1 cellular context compared by ENCODE assay signal in genomic region chr1:212608209-212608955, GRCh38.
TF ChIP-seq lines count a peak whose summit lies in the region.

ATF3 (plus strand) TSS chr1:212608761; CDS start chr1:212615022, 6,261 bp downstream.

TF ChIP-seq in K562, 482 proteins besides CTCF, POLR2A, EP300 and RAD21 (continued from another document and continues in another):
- TF ChIP-seq HNRNPLL (IDR thresholded peaks at IDR 0.05; ENCODE audit: low read depth, low read length, poor library complexity, severe bottlenecking) (peak; percentile 65), ZNF57 (CRISPR knock-in tag; IDR thresholded peaks at IDR 0.05) (no peak), PURB (CRISPR knock-in tag; IDR thresholded peaks at IDR 0.05; ENCODE audit: low read depth) (no peak), RBM14 (IDR thresholded peaks at IDR 0.05; ENCODE audit: borderline replicate concordance, insufficient read depth, low read depth, low read length) (0 out of 2 replicates have a peak, but pooled peaks have one; percentile 98), FOXJ2 (tag; IDR thresholded peaks at IDR 0.05) (no peak; the same call in 1 of the 2 replicates), ZNF449 (CRISPR knock-in tag; IDR thresholded peaks at IDR 0.05) (no peak), PCBP2 (IDR thresholded peaks at IDR 0.05; ENCODE audit: low read depth, low read length, poor library complexity, severe bottlenecking) (no peak), ZNF589 (CRISPR knock-in tag; IDR thresholded peaks at IDR 0.05; ENCODE audit: low read depth) (peak; percentile 81; the same call in 1 of the 2 replicates), ZBED1 (IDR thresholded peaks at IDR 0.05) (peak; percentile 39; the same call in 1 of the 2 replicates), BCL6 (CRISPR knock-in tag; IDR thresholded peaks at IDR 0.05) (0 out of 2 replicates have a peak, but pooled peaks have one; percentile 31), ELK1 (CRISPR knock-in tag; IDR thresholded peaks at IDR 0.05) (no peak), PRMT5 (CRISPR knock-in tag; IDR thresholded peaks at IDR 0.05) (0 out of 2 replicates have a peak, but pooled peaks have one; percentile 58), ATF7 (IDR thresholded peaks at IDR 0.05) (peak; percentile 99), CUX1 (CRISPR knock-in tag; IDR thresholded peaks at IDR 0.05) (no peak), THAP12 (CRISPR knock-in tag; IDR thresholded peaks at IDR 0.05) (peak; percentile 81), E2F4 (CRISPR knock-in tag; IDR thresholded peaks at IDR 0.05; ENCODE audit: low read depth) (peak; percentile 73), MCM5 (IDR thresholded peaks at IDR 0.05; ENCODE audit: low read depth) (no peak), RB1 (IDR thresholded peaks at IDR 0.05; ENCODE audit: low read depth) (peak; percentile 94), CSDE1 (IDR thresholded peaks at IDR 0.05) (peak in 1 of 2 experiments; percentile 75; a peak in 2 of 4 replicates), ZEB2 (IDR thresholded peaks at IDR 0.05) (no peak), E4F1 (CRISPR knock-in tag; IDR thresholded peaks at IDR 0.05; ENCODE audit: borderline replicate concordance) (no peak), HNRNPK (IDR thresholded peaks at IDR 0.05; ENCODE audit: low read depth, low read length, poor library complexity, severe bottlenecking) (no peak), LEF1 (IDR thresholded peaks at IDR 0.05) (0 out of 2 replicates have a peak, but pooled peaks have one; percentile 48), KLF6 (CRISPR knock-in tag; IDR thresholded peaks at IDR 0.05; ENCODE audit: borderline replicate concordance) (no peak), RBM22 (IDR thresholded peaks at IDR 0.05; ENCODE audit: low read depth, low read length, poor library complexity, severe bottlenecking) (peak; percentile 98), RBM34 (IDR thresholded peaks at IDR 0.05; ENCODE audit: borderline replicate concordance, insufficient read depth, low read length) (no peak), STAG1 (CRISPR knock-in tag; IDR thresholded peaks at IDR 0.05; ENCODE audit: borderline replicate concordance) (no peak), HSF4 (CRISPR knock-in tag; IDR thresholded peaks at IDR 0.05; ENCODE audit: borderline replicate concordance) (no peak), NR4A1 (CRISPR knock-in tag; IDR thresholded peaks at IDR 0.05) (no peak), NR4A1 (tag; IDR thresholded peaks at IDR 0.05) (peak; percentile 78; the same call in 1 of the 2 replicates), ZSCAN32 (CRISPR knock-in tag; IDR thresholded peaks at IDR 0.05) (peak; percentile 95), SLC30A9 (CRISPR knock-in tag; IDR thresholded peaks at IDR 0.05) (no peak), ZBTB12 (CRISPR knock-in tag; IDR thresholded peaks at IDR 0.05) (0 out of 2 replicates have a peak, but pooled peaks have one; percentile 46), RUNX1 (IDR thresholded peaks at IDR 0.05; ENCODE audit: low read depth) (peak; percentile 35; the same call in 1 of the 2 replicates), TSHZ1 (CRISPR knock-in tag; IDR thresholded peaks at IDR 0.05) (no peak), POLR2G (IDR thresholded peaks at IDR 0.05; ENCODE audit: low read depth, low read length) (peak; percentile 98), ZKSCAN8 (CRISPR knock-in tag; IDR thresholded peaks at IDR 0.05) (no peak), MAFF (IDR thresholded peaks at IDR 0.05; ENCODE audit: low read length) (no peak), CEBPG (CRISPR knock-in tag; IDR thresholded peaks at IDR 0.05) (peak; percentile 100), CEBPG (tag; conservative IDR thresholded peaks at IDR 0.05 in 1 of 2, IDR thresholded peaks at IDR 0.05 in 1 of 2) (peak; percentile 99 to 100), ZNF174 (CRISPR knock-in tag; IDR thresholded peaks at IDR 0.05) (no peak), ZNF24 (IDR thresholded peaks at IDR 0.05) (0 out of 2 replicates have a peak, but pooled peaks have one; percentile 56), MLX (CRISPR knock-in tag; conservative IDR thresholded peaks at IDR 0.05) (0 out of 4 replicates have a peak, but pooled peaks of 1 of the 2 experiments have one; percentile 24), DNMT1 (IDR thresholded peaks at IDR 0.05) (no peak)
